ENCODE assay signal across 8 cellular contexts in the genomic region with DNA sequence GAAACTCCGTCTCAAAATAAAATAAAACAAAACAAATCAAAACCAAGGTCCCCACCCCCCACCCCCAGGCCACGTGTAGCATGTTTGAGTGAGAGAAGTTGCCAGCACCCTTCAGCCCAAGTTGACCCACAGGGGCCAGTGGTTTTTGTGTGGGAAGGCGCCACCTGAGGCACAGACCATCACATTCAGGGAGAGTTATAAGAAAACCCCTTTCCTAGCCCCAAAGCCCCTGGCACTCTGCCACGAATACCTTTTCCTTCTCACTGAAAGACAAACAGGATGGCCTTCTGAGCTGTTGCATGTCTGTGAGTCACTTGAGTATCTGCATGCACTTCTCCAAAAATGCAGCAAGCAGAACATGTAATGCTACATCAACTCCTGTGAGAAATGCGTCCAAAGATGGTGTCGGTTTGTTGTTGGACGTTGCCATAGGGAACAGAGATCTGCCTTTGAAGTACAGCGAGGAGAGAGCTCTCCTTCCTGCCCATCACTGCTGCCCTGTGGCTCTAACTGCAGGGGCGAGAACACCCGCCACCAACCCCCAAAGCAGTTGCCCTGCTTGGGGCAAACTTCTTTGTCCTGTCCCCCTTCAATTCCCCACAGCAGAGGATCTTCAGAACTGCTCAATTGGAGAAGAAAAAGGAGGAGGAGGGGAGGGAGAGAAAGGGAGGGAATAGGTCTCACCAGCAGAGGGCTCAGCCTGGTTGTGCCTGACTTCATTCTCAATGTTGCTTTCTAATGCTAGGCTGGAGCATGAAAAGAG. TPM values are rescaled to one million over a fixed set of nuclear protein-coding genes. Genes with fewer than 3 reads are reported as not detected.
DNase-seq lines count a peak whose midpoint lies in the region; ATAC-seq and TF ChIP-seq lines count a peak whose summit lies in the region.

No MANE protein-coding gene starts in this region.

- H3K4me1 ChIP-seq in CD8-positive, alpha-beta T cell (ENCODE audit: insufficient read depth, low read length), result peaks cover 24% of the 10 kb centered on the region
- H3K4me1 ChIP-seq in trophoblast cell (ENCODE audit: control insufficient read depth in 1 of 2, insufficient read depth in 2 of 2, low read length in 2 of 2), result peaks cover 10 to 14% of the 10 kb centered on the region in 2 experiments

- POLR2A ChIA-PET in CD8-positive, alpha-beta T cell (lab: Charles Lee), result no interaction called here

- H3K18ac ChIP-seq in trophoblast cell (ENCODE audit: low read length), result no peak overlapping the region

- H2BK12ac ChIP-seq in trophoblast cell (ENCODE audit: low read length), result peak overlapping the region; percentile 39

- H3K36me3 ChIP-seq in CD8-positive, alpha-beta T cell (ENCODE audit: insufficient read depth, low read length), result no peaks in the 10 kb centered on the region
- H3K36me3 ChIP-seq in trophoblast cell (ENCODE audit: control insufficient read depth in 1 of 2, insufficient read depth in 2 of 2, low read length in 2 of 2), result no peaks in the 10 kb centered on the region

- peak; percentile 32 to 71 (median 65) for DNase-seq in CD8-positive, alpha-beta T cell
- DNase-seq in LNCaP clone FGC (ENCODE audit: low read depth) (no peak), SK-MEL-5 (ENCODE audit: low read depth, low spot score) (peak; percentile 90), glomerular visceral epithelial cell (ENCODE audit: extremely low spot score) (peak; percentile 71), trophoblast cell (peak; percentile 83 to 95)
- DNase-seq in activated naive CD4-positive, alpha-beta T cell treated with anti-CD3 and anti-CD28 coated beads, Interleukin-2, amount 50 U/mL, for 72 hours (ENCODE audit: low spot score in 2 of 2), result peak; percentile 59 to 68

- intact Hi-C loops in CD8-positive, alpha-beta T cell (cut with DNase I, micrococcal nuclease), result loop anchor here (1.0 to 10.0 kb wide), 10 partner anchors 144 to 827 kb away; partner anchors contain the start of genes EIF5 (in 2 of the 2), BAG5 (in 1 of the 2), COA8 (in 1 of the 2) and HSP90AA1 (in 1 of the 2)

- H3K4me3 Mint-ChIP-seq in CD8-positive, alpha-beta T cell, result peak overlapping the region; percentile 57

- peak overlapping the region; percentile 93 for H3K27ac Mint-ChIP-seq in CD8-positive, alpha-beta T cell
- H3K27ac Mint-ChIP-seq in activated naive CD4-positive, alpha-beta T cell treated with anti-CD3 and anti-CD28 coated beads, Interleukin-2, amount 50 U/mL, for 72 hours, result peak overlapping the region; percentile 79 to 93

- H2AK5ac ChIP-seq in trophoblast cell (ENCODE audit: low read length), result no peak overlapping the region

- H3K4me2 ChIP-seq in trophoblast cell (ENCODE audit: low read length), result no peak overlapping the region

- H3K9me3 Mint-ChIP-seq in CD8-positive, alpha-beta T cell, result no peaks in the 10 kb centered on the region
- H3K9me3 Mint-ChIP-seq in activated naive CD4-positive, alpha-beta T cell treated with anti-CD3 and anti-CD28 coated beads, Interleukin-2, amount 50 U/mL, for 72 hours, result no peaks in the 10 kb centered on the region

- no peak overlapping the region for H3K9ac ChIP-seq in trophoblast cell (ENCODE audit: low read length)

- no peak overlapping the region for H3K23ac ChIP-seq in trophoblast cell (ENCODE audit: low read length)

- TF ChIP-seq CTCF in CD8-positive, alpha-beta T cell (IDR thresholded peaks at IDR 0.05), result peak; percentile 67
- TF ChIP-seq CTCF in LNCaP clone FGC (IDR thresholded peaks at IDR 0.05; ENCODE audit: control insufficient read depth, extremely low read depth, insufficient read depth), result peak; percentile 77

- H3K27me3 Mint-ChIP-seq in CD8-positive, alpha-beta T cell (ENCODE audit: low read depth), result no peaks in the 10 kb centered on the region

- H3K4ac ChIP-seq in trophoblast cell (ENCODE audit: low read depth, low read length), result no peak overlapping the region

- no peak overlapping the region for H3K4me3 ChIP-seq in CD8-positive, alpha-beta T cell (ENCODE audit: low read depth, low read length)
- H3K4me3 ChIP-seq in LNCaP clone FGC (ENCODE audit: low read depth, low read length) (no peak overlapping the region), trophoblast cell (ENCODE audit: low read depth, low read length) (no peak overlapping the region)

- H3K79me2 ChIP-seq in trophoblast cell (ENCODE audit: control insufficient read depth, insufficient read depth, low read length, poor library complexity), result peaks cover 4% of the 10 kb centered on the region

- H2BK120ac ChIP-seq in trophoblast cell (ENCODE audit: insufficient read depth, low read length, poor library complexity), result no peak overlapping the region

- no peak overlapping the region for H3K14ac ChIP-seq in trophoblast cell (ENCODE audit: low read length)

- H4K12ac ChIP-seq in trophoblast cell (ENCODE audit: low read depth, low read length), result no peak overlapping the region

- H3K79me1 ChIP-seq in trophoblast cell (ENCODE audit: low read length), result peaks cover 7% of the 10 kb centered on the region

- H3K27me3 ChIP-seq in CD8-positive, alpha-beta T cell (ENCODE audit: insufficient read depth, low read length), result no peaks in the 10 kb centered on the region
- H3K27me3 ChIP-seq in trophoblast cell (ENCODE audit: insufficient read depth, low read length), result no peaks in the 10 kb centered on the region

- H3K27ac ChIP-seq in CD8-positive, alpha-beta T cell (ENCODE audit: low read depth, low read length), result peak overlapping the region; percentile 46
- H3K27ac ChIP-seq in trophoblast cell (ENCODE audit: low read depth, low read length), result no peak overlapping the region

- CTCF ChIA-PET in CD8-positive, alpha-beta T cell (lab: Charles Lee), result interaction anchor here (0.6 to 1.8 kb wide), 8 partner anchors 11 to 258 kb away, joined by 3 to 9 read pairs (median 4); no protein-coding TSS in a partner anchor

- no CpG with 5 or more reads among the region's 10 CpGs for WGBS in trophoblast cell (ENCODE audit: extremely low coverage, insufficient coverage, insufficient read length)

- in situ Hi-C loops in SK-MEL-5 (cut with HindIII; ENCODE audit: low pct_unique_long_range_greater_than_20kb, low sequenced_read_pairs), result no loop called here

- H2BK5ac ChIP-seq in trophoblast cell (ENCODE audit: low read depth, low read length, poor library complexity), result no peak overlapping the region

- H4K8ac ChIP-seq in trophoblast cell (ENCODE audit: low read depth, low read length), result peak overlapping the region; percentile 13

- H2AFZ ChIP-seq in trophoblast cell (ENCODE audit: insufficient read depth, low read length, poor library complexity), result peak overlapping the region; percentile 52

- no peak overlapping the region for H4K91ac ChIP-seq in trophoblast cell (ENCODE audit: low read depth, low read length)

- H3K9me3 ChIP-seq in CD8-positive, alpha-beta T cell (ENCODE audit: low read length), result no peaks in the 10 kb centered on the region
- peaks cover 3% of the 10 kb centered on the region for H3K9me3 ChIP-seq in trophoblast cell (ENCODE audit: insufficient read depth, low read depth, low read length)

- peaks cover 5% of the 10 kb centered on the region for H3K36me3 Mint-ChIP-seq in CD8-positive, alpha-beta T cell
- H3K36me3 Mint-ChIP-seq in activated naive CD4-positive, alpha-beta T cell treated with anti-CD3 and anti-CD28 coated beads, Interleukin-2, amount 50 U/mL, for 72 hours, result peaks cover 15% of the 10 kb centered on the region in 2 donors

- ATAC-seq in CD8-positive, alpha-beta T cell, result peak; percentile 32
- peak; percentile 33 for ATAC-seq in GM19455 (IDR thresholded peaks at IDR 0.05; ENCODE audit: unreplicated experiment)
- peak; percentile 57 to 73 for ATAC-seq in activated naive CD4-positive, alpha-beta T cell treated with anti-CD3 and anti-CD28 coated beads, Interleukin-2, amount 50 U/mL, for 72 hours
- no peak for ATAC-seq in GM18873 (IDR thresholded peaks at IDR 0.05; ENCODE audit: low FRiP score, unreplicated experiment)

- peaks cover 28% of the 10 kb centered on the region for H3K4me1 Mint-ChIP-seq in CD8-positive, alpha-beta T cell (ENCODE audit: low read depth)

RNA-seq across cellular contexts. Expression of gene TRAF3, which starts 2.7 kb away (rescaled TPM):
- 10 to 100 TPM; 40.4 to 43.2 TPM for total RNA-seq in CD8-positive, alpha-beta T cell
- total RNA-seq in SK-MEL-5 (2014; rRNA removed; shearing (Covaris generic)), result 23.2 and 33.6 TPM in 2 replicates
- polyA plus RNA-seq in SK-MEL-5 (2015; cell fraction: cytosol; rRNA removed), result 32.8 and 45.2 TPM in 2 replicates
- 23.3 and 25.5 TPM in 2 replicates for polyA plus RNA-seq in SK-MEL-5 (2015; cell fraction: nucleus; rRNA removed)
- 10 to 100 TPM; 54.9 to 97.0 TPM for total RNA-seq in activated naive CD4-positive, alpha-beta T cell treated with anti-CD3 and anti-CD28 coated beads, Interleukin-2, amount 50 U/mL, for 72 hours
- polyA plus RNA-seq in trophoblast cell (2013), result 7.5 and 8.6 TPM in 2 replicates
